13 cellular contexts compared by ENCODE assay signal in genomic region chr1:229325401-229325800, GRCh38. TPM values are rescaled to one million over a fixed set of nuclear protein-coding genes. Genes with fewer than 3 reads are reported as not detected.
DNase-seq lines count a peak whose midpoint lies in the region; ATAC-seq and TF ChIP-seq lines count a peak whose summit lies in the region.
"Had no signal": no experiment of that assay in that cellular context is flagged by ENCODE, and none has a peak within 500 bp of the region (broad histone marks: within the 10 kb centered on the region; RNA-seq: fewer than 3 reads in every experiment).

No MANE protein-coding gene starts in this region.

- CTCF ChIA-PET in activated CD4-positive, alpha-beta T cell treated with anti-CD3 and anti-CD28 coated beads, Interleukin-2, amount 10 ng/mL, durations not matched to agents 7 days and 5 days (lab: Charles Lee): interaction anchor here (1.2 to 1.7 kb wide), 2 partner anchors 14 to 18 kb away, joined by 3 read pairs; partner anchors contain the start of gene CCSAP

- H3K27ac ChIP-seq in KMS-11: peak overlapping the region; percentile 27; the same call in 1 of the 2 replicates
- peak overlapping the region; percentile 1 for H3K27ac ChIP-seq in colonic mucosa
- peak overlapping the region; percentile 49 for H3K27ac ChIP-seq in neural cell (ENCODE audit: low read length)
- no peak overlapping the region for H3K27ac ChIP-seq in psoas muscle

- H3K4me1 ChIP-seq in KMS-11 (ENCODE audit: low read depth, poor library complexity, severe bottlenecking) (peaks cover 18% of the 10 kb centered on the region), colonic mucosa (no peaks in the 10 kb centered on the region), psoas muscle (no peaks in the 10 kb centered on the region)

- intact Hi-C loops in colonic mucosa (cut with DNase I) (no loop called here), psoas muscle (cut with DNase I) (no loop called here)

- H3K9me3 ChIP-seq in colonic mucosa: no peaks in the 10 kb centered on the region
- H3K9me3 ChIP-seq in neural cell (ENCODE audit: low read length): no peaks in the 10 kb centered on the region
- no peaks in the 10 kb centered on the region for H3K9me3 ChIP-seq in psoas muscle

- TF ChIP-seq EP300 in neural cell (conservative IDR thresholded peaks at IDR 0.05; ENCODE audit: poor library complexity, severe bottlenecking): no peak

- no peaks in the 10 kb centered on the region for H3K9me2 ChIP-seq in neural cell (ENCODE audit: insufficient read depth, low read length)

- POLR2A ChIA-PET in activated CD4-positive, alpha-beta T cell treated with anti-CD3 and anti-CD28 coated beads, Interleukin-2, amount 10 ng/mL, durations not matched to agents 7 days and 5 days (lab: Charles Lee): no interaction called here

- ATAC-seq in HG02973 (IDR thresholded peaks at IDR 0.05; ENCODE audit: unreplicated experiment) (no peak), psoas muscle (no peak)
- ATAC-seq: right cardiac atrium had no signal

- H3K4me2 ChIP-seq in KMS-11 (peak overlapping the region; percentile 91), neural cell (ENCODE audit: low read length) (no peak overlapping the region)

- WGBS in psoas muscle, 3 donors: 87 to 92% (median 91%) methylated on average over 2 of the region's 2 CpGs

- TF ChIP-seq CTCF in KMS-11 (conservative IDR thresholded peaks at IDR 0.05; ENCODE audit: low read depth, low read length) (no peak), colonic mucosa (IDR thresholded peaks at IDR 0.05) (no peak), neural cell (IDR thresholded peaks at IDR 0.05; ENCODE audit: poor library complexity, severe bottlenecking) (no peak), psoas muscle (IDR thresholded peaks at IDR 0.05) (no peak)

- no peaks in the 10 kb centered on the region for H3K27me3 Mint-ChIP-seq in activated CD4-positive, alpha-beta T cell treated with anti-CD3 and anti-CD28 coated beads, Interleukin-2, amount 10 ng/mL, durations not matched to agents 7 days and 5 days

- no peaks in the 10 kb centered on the region for H4K20me1 ChIP-seq in KMS-11 (ENCODE audit: insufficient read depth)
- H4K20me1 ChIP-seq in neural cell (ENCODE audit: insufficient read depth): no peaks in the 10 kb centered on the region

- H3K36me3 ChIP-seq in KMS-11 (ENCODE audit: insufficient read depth) (no peaks in the 10 kb centered on the region), colonic mucosa (no peaks in the 10 kb centered on the region), neural cell (ENCODE audit: insufficient read depth, low read length) (no peaks in the 10 kb centered on the region), psoas muscle (ENCODE audit: insufficient read depth in 1 of 2, low read depth in 1 of 2) (peaks cover 6 to 65% of the 10 kb centered on the region in 2 donors)

- peak overlapping the region; percentile 14; the same call in 1 of the 2 replicates for H2AFZ ChIP-seq in KMS-11 (ENCODE audit: low read depth)
- no peak overlapping the region for H2AFZ ChIP-seq in neural cell (ENCODE audit: low read depth, low read length)

- no peak overlapping the region for H3K4me3 ChIP-seq in KMS-11 (IDR thresholded peaks at IDR 0.05; ENCODE audit: insufficient read depth, low read depth, low read length)
- no peak overlapping the region for H3K4me3 ChIP-seq in colonic mucosa
- H3K4me3 ChIP-seq in neural cell (ENCODE audit: low read length): peak overlapping the region; percentile 8
- no peak overlapping the region for H3K4me3 ChIP-seq in psoas muscle

- no peak for DNase-seq in activated CD4-positive, alpha-beta T cell treated with anti-CD3 and anti-CD28 coated beads, Interleukin-2, amount 10 ng/mL, durations not matched to agents 7 days and 5 days
- DNase-seq in activated CD4-positive, alpha-beta T cell treated with anti-CD3 and anti-CD28 coated beads for 48 hours: no peak
- DNase-seq in colonic mucosa (no peak), psoas muscle (no peak), cerebellar nuclear complex (lab: John Stamatoyannopoulos, UW) (no peak)
- DNase-seq: ACHN; cortex of kidney; DMS153; right cardiac atrium; stimulated activated CD4-positive, alpha-beta T cell treated with anti-CD3 and anti-CD28 coated beads, Interleukin-2, amount 100 ng/mL, for 24 hours had no signal

- H3K4me3 Mint-ChIP-seq in activated CD4-positive, alpha-beta T cell treated with anti-CD3 and anti-CD28 coated beads, Interleukin-2, amount 10 ng/mL, durations not matched to agents 7 days and 5 days: no peak overlapping the region

- peaks cover 40% of the 10 kb centered on the region for H3K36me3 Mint-ChIP-seq in activated CD4-positive, alpha-beta T cell treated with anti-CD3 and anti-CD28 coated beads, Interleukin-2, amount 10 ng/mL, durations not matched to agents 7 days and 5 days (ENCODE audit: low read depth)

- no peaks in the 10 kb centered on the region for H3K9me3 Mint-ChIP-seq in activated CD4-positive, alpha-beta T cell treated with anti-CD3 and anti-CD28 coated beads, Interleukin-2, amount 10 ng/mL, durations not matched to agents 7 days and 5 days

- H3K4me1 Mint-ChIP-seq in activated CD4-positive, alpha-beta T cell treated with anti-CD3 and anti-CD28 coated beads, Interleukin-2, amount 10 ng/mL, durations not matched to agents 7 days and 5 days: peaks cover 22% of the 10 kb centered on the region

- H3K9ac ChIP-seq in KMS-11 (no peak overlapping the region; the same call in 1 of the 2 replicates), colonic mucosa (ENCODE audit: low read depth in 2 of 2, low read length in 2 of 2) (no peak overlapping the region), neural cell (ENCODE audit: low read length) (no peak overlapping the region)

- H3K27me3 ChIP-seq in KMS-11 (ENCODE audit: insufficient read depth, low read depth) (no peaks in the 10 kb centered on the region), colonic mucosa (no peaks in the 10 kb centered on the region), neural cell (ENCODE audit: insufficient read depth, low read depth, low read length) (no peaks in the 10 kb centered on the region), psoas muscle (ENCODE audit: insufficient read depth in 3 of 3, low read length in 2 of 3) (no peaks in the 10 kb centered on the region)

- H3K79me2 ChIP-seq in KMS-11 (ENCODE audit: insufficient read depth, low read depth): no peaks in the 10 kb centered on the region
- no peaks in the 10 kb centered on the region for H3K79me2 ChIP-seq in neural cell (replicated peaks; ENCODE audit: insufficient read depth, low read length)

- peak overlapping the region; percentile 48 for H3K27ac Mint-ChIP-seq in activated CD4-positive, alpha-beta T cell treated with anti-CD3 and anti-CD28 coated beads, Interleukin-2, amount 10 ng/mL, durations not matched to agents 7 days and 5 days

- H3F3A ChIP-seq in neural cell (ENCODE audit: insufficient read depth, low read length, poor library complexity, severe bottlenecking): no peaks in the 10 kb centered on the region

- no peak for TF ChIP-seq RAD21 in neural cell (conservative IDR thresholded peaks at IDR 0.05)

TF ChIP-seq in neural cell, 6 proteins besides CTCF, POLR2A, EP300 and RAD21:
- TF ChIP-seq SMC3 (conservative IDR thresholded peaks at IDR 0.05; ENCODE audit: poor library complexity) (no peak), EZH2 (IDR thresholded peaks at IDR 0.05; ENCODE audit: borderline replicate concordance, insufficient read depth, low read length, poor library complexity, severe bottlenecking) (no peak), POLR2AphosphoS5 (IDR thresholded peaks at IDR 0.05) (no peak), REST (IDR thresholded peaks at IDR 0.05; ENCODE audit: borderline replicate concordance) (no peak), MXI1 (conservative IDR thresholded peaks at IDR 0.05; ENCODE audit: poor library complexity, severe bottlenecking) (no peak), TAF1 (IDR thresholded peaks at IDR 0.05; ENCODE audit: low read depth) (no peak)

RNA-seq across cellular contexts. Expression of gene CCSAP, which starts 17.4 kb away (rescaled TPM):
- 10 to 100 TPM in 1 of 2 experiments, 1 to 10 TPM in 1; 9.1 to 10.1 TPM for total RNA-seq in activated CD4-positive, alpha-beta T cell treated with anti-CD3 and anti-CD28 coated beads, Interleukin-2, amount 10 ng/mL, durations not matched to agents 7 days and 5 days
- 1 to 10 TPM; 5.2 to 6.2 TPM for total RNA-seq in colonic mucosa
- polyA plus RNA-seq in neural cell: 55.6 and 66.7 TPM in 2 replicates
- polyA minus RNA-seq in neural cell: 107 and 108 TPM in 2 replicates
- total RNA-seq in psoas muscle: 1 to 10 TPM in 3 of 4 donors, under 1 TPM in 1; 0.85 to 2.2 (median 1.6) TPM
- polyA plus RNA-seq in psoas muscle: 1 to 10 TPM in 1 of 3 donors, under 1 TPM in 2; 0.53 to 1.2 (median 0.70) TPM

RNA-seq across cellular contexts. Expression of gene RAB4A, which starts 54.5 kb away (rescaled TPM):
- 10 to 100 TPM; 35.5 to 41.0 TPM for total RNA-seq in activated CD4-positive, alpha-beta T cell treated with anti-CD3 and anti-CD28 coated beads, Interleukin-2, amount 10 ng/mL, durations not matched to agents 7 days and 5 days
- total RNA-seq in colonic mucosa: 100 to 1,000 TPM in 1 of 2 donors, 10 to 100 TPM in 1; 80.9 to 103 TPM
- 43.2 and 49.8 TPM in 2 replicates for polyA plus RNA-seq in neural cell
- 49.7 and 51.7 TPM in 2 replicates for polyA minus RNA-seq in neural cell
- 10 to 100 TPM; 44.2 to 67.4 (median 54.3) TPM for total RNA-seq in psoas muscle
- polyA plus RNA-seq in psoas muscle: 10 to 100 TPM; 25.2 to 57.6 (median 31.0) TPM
